23 cellular contexts compared by ENCODE assay signal in genomic region chr1:193040011-193040410, GRCh38. TPM values are rescaled to one million over a fixed set of nuclear protein-coding genes. Genes with fewer than 3 reads are reported as not detected.
DNase-seq lines count a peak whose midpoint lies in the region; ATAC-seq, FAIRE-seq and TF ChIP-seq lines count a peak whose summit lies in the region.
"Had no signal": no experiment of that assay in that cellular context is flagged by ENCODE, and none has a peak within 500 bp of the region (broad histone marks: within the 10 kb centered on the region; RNA-seq: fewer than 3 reads in every experiment).

No MANE protein-coding gene starts in this region.

- H3K9me3 Mint-ChIP-seq in activated naive CD8-positive, alpha-beta T cell treated with anti-CD3 and anti-CD28 coated beads for 36 hours: no peaks in the 10 kb centered on the region
- H3K9me3 Mint-ChIP-seq in activated naive CD8-positive, alpha-beta T cell treated with anti-CD3 and anti-CD28 coated beads, Interleukin-2, amount 50 U/mL, for 24 hours: no peaks in the 10 kb centered on the region
- H3K9me3 Mint-ChIP-seq in astrocyte (ENCODE audit: unreplicated experiment) (no peaks in the 10 kb centered on the region), progenitor cell of endocrine pancreas (ENCODE audit: low read depth) (peaks cover 11% of the 10 kb centered on the region)
- H3K9me3 Mint-ChIP-seq: CD4-positive, CD25-positive, alpha-beta regulatory T cell; CD8-positive, alpha-beta memory T cell; HFFc6 had no signal

- H3K4me1 Mint-ChIP-seq in activated naive CD8-positive, alpha-beta T cell treated with anti-CD3 and anti-CD28 coated beads for 36 hours: peaks cover 36% of the 10 kb centered on the region
- H3K4me1 Mint-ChIP-seq in activated naive CD8-positive, alpha-beta T cell treated with anti-CD3 and anti-CD28 coated beads, Interleukin-2, amount 50 U/mL, for 24 hours: peaks cover 18% of the 10 kb centered on the region
- H3K4me1 Mint-ChIP-seq in astrocyte (ENCODE audit: low read depth, unreplicated experiment) (no peaks in the 10 kb centered on the region), progenitor cell of endocrine pancreas (ENCODE audit: low read depth) (peaks cover 9% of the 10 kb centered on the region)

- peaks cover 44% of the 10 kb centered on the region for H3K79me2 ChIP-seq in astrocyte (ENCODE audit: insufficient read depth, low read length)

- intact Hi-C loops in heart left ventricle (cut with DNase I): no loop called here

- 89 to 96% (median 92%) methylated on average over 3 of the region's 3 CpGs for WGBS in heart left ventricle, 4 donors

- TF ChIP-seq CTCF in astrocyte (IDR thresholded peaks at IDR 0.05; ENCODE audit: insufficient read depth, low read depth, low read length) (no peak), progenitor cell of endocrine pancreas (IDR thresholded peaks at IDR 0.05; ENCODE audit: unreplicated experiment) (no peak), heart left ventricle (IDR thresholded peaks at IDR 0.05) (no peak)

- FAIRE-seq in astrocyte (lab: Jason Lieb, UNC) (peak; percentile 68), GM12891 (lab: Jason Lieb, UNC) (no peak)
- FAIRE-seq: A204.1, GM12878, H54 had no signal

- H3K27me3 ChIP-seq in astrocyte (ENCODE audit: insufficient read depth, low read length): no peaks in the 10 kb centered on the region
- no peaks in the 10 kb centered on the region for H3K27me3 ChIP-seq in heart left ventricle
- H3K27me3 ChIP-seq: BLaER1 had no signal

- no peak overlapping the region for H3K4me3 Mint-ChIP-seq in activated naive CD8-positive, alpha-beta T cell treated with anti-CD3 and anti-CD28 coated beads for 36 hours
- H3K4me3 Mint-ChIP-seq in activated naive CD8-positive, alpha-beta T cell treated with anti-CD3 and anti-CD28 coated beads, Interleukin-2, amount 50 U/mL, for 24 hours: no peak overlapping the region
- no peak overlapping the region for H3K4me3 Mint-ChIP-seq in astrocyte (ENCODE audit: unreplicated experiment)
- no peak overlapping the region for H3K4me3 Mint-ChIP-seq in progenitor cell of endocrine pancreas (ENCODE audit: low read depth)
- H3K4me3 Mint-ChIP-seq: B cell; CD4-positive, CD25-positive, alpha-beta regulatory T cell; CD8-positive, alpha-beta memory T cell; HFFc6 had no signal

- H3K36me3 Mint-ChIP-seq in activated naive CD8-positive, alpha-beta T cell treated with anti-CD3 and anti-CD28 coated beads for 36 hours: peaks cover 55% of the 10 kb centered on the region
- H3K36me3 Mint-ChIP-seq in activated naive CD8-positive, alpha-beta T cell treated with anti-CD3 and anti-CD28 coated beads, Interleukin-2, amount 50 U/mL, for 24 hours (ENCODE audit: low read depth): peaks cover 65% of the 10 kb centered on the region
- peaks cover 7% of the 10 kb centered on the region for H3K36me3 Mint-ChIP-seq in astrocyte (ENCODE audit: low read depth, unreplicated experiment)
- H3K36me3 Mint-ChIP-seq in progenitor cell of endocrine pancreas (ENCODE audit: insufficient read depth): peaks cover 17% of the 10 kb centered on the region

- H4K20me1 ChIP-seq in astrocyte (ENCODE audit: insufficient read depth, low read length): peaks cover 4% of the 10 kb centered on the region

- H3K9me3 ChIP-seq in astrocyte (ENCODE audit: insufficient read depth, low read depth, low read length) (no peaks in the 10 kb centered on the region), heart left ventricle (peaks cover 0 to 6% (median 0%) of the 10 kb centered on the region in 12 donors)
- H3K9me3 ChIP-seq: HAP-1 had no signal

- H3K27ac ChIP-seq in astrocyte (ENCODE audit: low read depth, low read length) (no peak overlapping the region), heart left ventricle (no peak overlapping the region)
- H3K27ac ChIP-seq: 22Rv1, BLaER1, C4-2B had no signal

- H3K4me3 ChIP-seq in astrocyte (ENCODE audit: insufficient read depth, low read depth, low read length): no peak overlapping the region
- no peak overlapping the region for H3K4me3 ChIP-seq in heart left ventricle
- H3K4me3 ChIP-seq: BLaER1, GM12878, HAP-1 had no signal

- TF ChIP-seq POLR2A in GM12891 (IDR thresholded peaks at IDR 0.05; ENCODE audit: low read depth, low read length): no peak
- TF ChIP-seq POLR2A in heart left ventricle (IDR thresholded peaks at IDR 0.05): no peak

- peak overlapping the region; percentile 54 for H3K27ac Mint-ChIP-seq in activated naive CD8-positive, alpha-beta T cell treated with anti-CD3 and anti-CD28 coated beads for 36 hours
- no peak overlapping the region for H3K27ac Mint-ChIP-seq in activated naive CD8-positive, alpha-beta T cell treated with anti-CD3 and anti-CD28 coated beads, Interleukin-2, amount 50 U/mL, for 24 hours
- H3K27ac Mint-ChIP-seq in astrocyte (ENCODE audit: unreplicated experiment): no peak overlapping the region
- H3K27ac Mint-ChIP-seq in progenitor cell of endocrine pancreas: peak overlapping the region; percentile 43
- H3K27ac Mint-ChIP-seq: B cell, HFFc6 had no signal

- ATAC-seq in activated naive CD8-positive, alpha-beta T cell treated with anti-CD3 and anti-CD28 coated beads, Interleukin-2, amount 50 U/mL, for 24 hours: no peak
- ATAC-seq in heart left ventricle: no peak
- no peak for ATAC-seq in HG03432 (IDR thresholded peaks at IDR 0.05; ENCODE audit: unreplicated experiment)
- ATAC-seq: GM12878 had no signal

- DNase-seq in activated naive CD8-positive, alpha-beta T cell treated with anti-CD3 and anti-CD28 coated beads for 36 hours: no peak
- DNase-seq in activated naive CD8-positive, alpha-beta T cell treated with anti-CD3 and anti-CD28 coated beads, Interleukin-2, amount 50 U/mL, for 24 hours: no peak
- no peak for DNase-seq in astrocyte (ENCODE audit: low read depth)
- no peak for DNase-seq in progenitor cell of endocrine pancreas (ENCODE audit: low spot score, unreplicated experiment)
- no peak for DNase-seq in GM12891 (ENCODE audit: insufficient read length, low spot score)
- no peak for DNase-seq in heart left ventricle
- DNase-seq: CD4-positive, CD25-positive, alpha-beta regulatory T cell; CD8-positive, alpha-beta memory T cell; DMS 273 treated with DMSO at 0.1 percent for 48 hours; DMS79; EL; GDM1; GOT3; HFFc6 had no signal

- H3K4me1 ChIP-seq in astrocyte (ENCODE audit: insufficient read depth, low read length): no peaks in the 10 kb centered on the region
- H3K4me1 ChIP-seq in heart left ventricle: peaks cover 0 to 8% (median 1%) of the 10 kb centered on the region in 12 donors
- H3K4me1 ChIP-seq: BLaER1 had no signal

- no peak overlapping the region for H3K9ac ChIP-seq in astrocyte (ENCODE audit: low read length)
- H3K9ac ChIP-seq: BLaER1 had no signal

- H3K36me3 ChIP-seq in astrocyte (ENCODE audit: insufficient read depth, low read length): peaks cover 5% of the 10 kb centered on the region
- peaks cover 0 to 19% (median 1%) of the 10 kb centered on the region in 9 donors for H3K36me3 ChIP-seq in heart left ventricle

- H2AFZ ChIP-seq in astrocyte (ENCODE audit: low read depth, low read length): no peak overlapping the region

- no peaks in the 10 kb centered on the region for H3K27me3 Mint-ChIP-seq in activated naive CD8-positive, alpha-beta T cell treated with anti-CD3 and anti-CD28 coated beads for 36 hours
- no peaks in the 10 kb centered on the region for H3K27me3 Mint-ChIP-seq in activated naive CD8-positive, alpha-beta T cell treated with anti-CD3 and anti-CD28 coated beads, Interleukin-2, amount 50 U/mL, for 24 hours
- H3K27me3 Mint-ChIP-seq in astrocyte (ENCODE audit: low read depth, unreplicated experiment): no peaks in the 10 kb centered on the region
- no peaks in the 10 kb centered on the region for H3K27me3 Mint-ChIP-seq in progenitor cell of endocrine pancreas
- H3K27me3 Mint-ChIP-seq: B cell; CD4-positive, CD25-positive, alpha-beta regulatory T cell; CD8-positive, alpha-beta memory T cell had no signal

- H3K4me2 ChIP-seq in astrocyte (ENCODE audit: low read length): no peak overlapping the region
- H3K4me2 ChIP-seq: BLaER1 had no signal

TF ChIP-seq in GM12891, 5 proteins besides CTCF, POLR2A, EP300 and RAD21:
- TF ChIP-seq TAF1 (IDR thresholded peaks at IDR 0.05; ENCODE audit: low read depth, low read length): no peak
- no peak for TF ChIP-seq POLR2AphosphoS5 (IDR thresholded peaks at IDR 0.05; ENCODE audit: low read depth, low read length)
- no peak for TF ChIP-seq POU2F2 (IDR thresholded peaks at IDR 0.05; ENCODE audit: low read depth, low read length)
- no peak for TF ChIP-seq PAX5 (IDR thresholded peaks at IDR 0.05; ENCODE audit: insufficient read depth, low read length, severe bottlenecking)
- no peak for TF ChIP-seq SPI1 (IDR thresholded peaks at IDR 0.05; ENCODE audit: low read depth, low read length)

RNA-seq across cellular contexts. Expression of gene UCHL5, which starts 19.1 kb away (rescaled TPM):
- total RNA-seq in activated naive CD8-positive, alpha-beta T cell treated with anti-CD3 and anti-CD28 coated beads for 36 hours: 100 to 1,000 TPM; 118 to 129 TPM
- total RNA-seq in astrocyte (26.4 and 33.3 TPM in 2 replicates), progenitor cell of endocrine pancreas (25.3 and 28.5 TPM in 2 replicates), heart left ventricle (10 to 100 TPM; 28.8 to 45.3 (median 37.1) TPM)
- 42.7 TPM for polyA plus RNA-seq in GM12891 (2012; ENCODE audit: low read depth, missing spikeins)
- 10 to 100 TPM; 21.4 to 30.8 TPM for polyA plus RNA-seq in heart left ventricle

RNA-seq across cellular contexts. Expression of gene RO60, which starts 19.4 kb away (rescaled TPM):
- 10 to 100 TPM; 58.2 to 62.0 TPM for total RNA-seq in activated naive CD8-positive, alpha-beta T cell treated with anti-CD3 and anti-CD28 coated beads for 36 hours
- total RNA-seq in astrocyte (120 and 134 TPM in 2 replicates), progenitor cell of endocrine pancreas (87.8 and 92.4 TPM in 2 replicates), heart left ventricle (10 to 100 TPM; 48.3 to 67.7 (median 55.6) TPM)
- 14.8 TPM for polyA plus RNA-seq in GM12891 (2012; ENCODE audit: low read depth, missing spikeins)
- polyA plus RNA-seq in heart left ventricle: 10 to 100 TPM in 1 of 2 donors, 1 to 10 TPM in 1; 5.9 to 20.5 TPM

Comparison
In these comparisons a context has a peak if more than half of its experiments do, and no peak if none do; other contexts are left out.
1. H3K27ac Mint-ChIP-seq: peak in activated naive CD8-positive, alpha-beta T cell treated with anti-CD3 and anti-CD28 coated beads for 36 hours (single experiment) and progenitor cell of endocrine pancreas (single experiment); none in activated naive CD8-positive, alpha-beta T cell treated with anti-CD3 and anti-CD28 coated beads, Interleukin-2, amount 50 U/mL, for 24 hours (single experiment) and astrocyte (single experiment).